Comparison of ENCODE assay signal across 10 cellular contexts in the genomic region with DNA sequence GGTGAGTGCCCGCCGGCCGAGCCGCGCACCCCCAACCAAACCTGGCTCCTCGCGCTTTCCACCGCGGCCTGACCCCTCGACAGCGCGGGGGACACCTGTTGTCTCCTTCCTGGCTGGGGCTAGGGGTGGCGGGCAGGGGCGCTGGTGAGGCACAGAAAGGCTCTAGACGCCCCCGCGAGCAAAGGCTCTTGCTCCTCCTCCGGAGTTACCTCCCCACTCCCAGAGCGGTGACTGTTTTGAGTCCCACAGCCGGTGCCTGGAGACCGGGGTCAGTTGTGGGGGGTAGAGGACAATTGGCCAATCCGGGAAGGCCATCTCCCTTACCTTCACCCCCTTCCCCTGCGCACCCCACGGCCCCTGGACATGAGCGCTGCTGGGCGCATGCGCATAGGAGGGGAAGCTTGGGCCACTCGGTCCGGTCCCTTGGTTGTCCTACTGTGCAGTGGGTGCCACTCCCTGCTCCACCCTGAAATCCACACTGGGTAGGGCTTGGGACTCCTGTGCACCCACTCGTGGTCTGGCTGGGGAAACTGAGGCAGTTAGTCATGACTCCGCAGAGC. TPM values are rescaled to one million over a fixed set of nuclear protein-coding genes. Genes with fewer than 3 reads are reported as not detected.
DNase-seq lines count a peak whose midpoint lies in the region; ATAC-seq, FAIRE-seq and TF ChIP-seq lines count a peak whose summit lies in the region.
"Had no signal": no experiment of that assay in that cellular context is flagged by ENCODE, and none has a peak within 500 bp of the region (broad histone marks: within the 10 kb centered on the region; RNA-seq: fewer than 3 reads in every experiment).

No MANE protein-coding gene starts in this region.

- no peak for TF ChIP-seq RAD21 in K562 (CRISPR knock-in tag; conservative IDR thresholded peaks at IDR 0.05 in 1 of 2, IDR thresholded peaks at IDR 0.05 in 1 of 2)
- TF ChIP-seq RAD21 in HepG2 (CRISPR knock-in tag; IDR thresholded peaks at IDR 0.05) = no peak

- CTCF ChIA-PET in K562 (lab: Yijun Ruan, JAX; ENCODE audit: low intra/inter-chr PET ratio) = interaction anchor here (0.6 to 0.7 kb wide), 2 partner anchors 16 to 459 kb away, joined by 3 read pairs; no protein-coding TSS in a partner anchor
- CTCF ChIA-PET in HepG2 (lab: Yijun Ruan, JAX; ENCODE audit: low intra/inter-chr PET ratio, low total read pairs) = no interaction called here

- TF ChIP-seq POLR2A in K562 (conservative IDR thresholded peaks at IDR 0.05) = no peak
- TF ChIP-seq POLR2A in HepG2 (IDR thresholded peaks at IDR 0.05; ENCODE audit: insufficient read depth in 1 of 2, low read depth in 2 of 2, low read length in 2 of 2) = no peak; a peak in 1 of 4 replicates

- no peak for TF ChIP-seq EP300 in K562 (IDR thresholded peaks at IDR 0.05; ENCODE audit: low read length)
- no peak for TF ChIP-seq EP300 in HepG2 (IDR thresholded peaks at IDR 0.05; ENCODE audit: low read depth in 2 of 2, low read length in 2 of 2)
- no peak for TF ChIP-seq EP300 in HepG2 (CRISPR knock-in tag; IDR thresholded peaks at IDR 0.05; ENCODE audit: borderline replicate concordance)

- H3K27me3 ChIP-seq in K562 (ENCODE audit: control insufficient read depth in 2 of 2, insufficient read depth in 2 of 2, low read length in 2 of 2) = peaks cover 0 to 10% of the 10 kb centered on the region in 2 experiments; a peak in 2 of 5 replicates
- H3K27me3 ChIP-seq in HepG2 (ENCODE audit: control insufficient read depth in 1 of 2, insufficient read depth in 2 of 2, low read length in 2 of 2) = no peaks in the 10 kb centered on the region; a peak in 1 of 5 replicates
- H3K27me3 ChIP-seq in thoracic aorta (replicated peaks; ENCODE audit: insufficient read depth) = no peaks in the 10 kb centered on the region

- TF ChIP-seq CTCF in K562 (IDR thresholded peaks at IDR 0.05 in 2 of 3, conservative IDR thresholded peaks at IDR 0.05 in 1 of 3; ENCODE audit: insufficient read depth in 2 of 3, low read depth in 1 of 3, low read length in 3 of 3) (no peak), HepG2 (CRISPR knock-in tag; IDR thresholded peaks at IDR 0.05) (no peak; the same call in 1 of the 2 replicates), thoracic aorta (IDR thresholded peaks at IDR 0.05) (no peak)

- H3K36me3 ChIP-seq in K562 (ENCODE audit: control insufficient read depth, insufficient read depth, low read length) (no peaks in the 10 kb centered on the region), HepG2 (replicated peaks in 1 of 2; ENCODE audit: control insufficient read depth in 1 of 2, insufficient read depth in 2 of 2, low read length in 2 of 2) (no peaks in the 10 kb centered on the region), thoracic aorta (no peaks in the 10 kb centered on the region)

- peak overlapping the region; percentile 55; the same call in 1 of the 2 replicates for H2AFZ ChIP-seq in K562 (ENCODE audit: low read depth, low read length)
- no peak overlapping the region for H2AFZ ChIP-seq in HepG2 (ENCODE audit: low read length)

- peak overlapping the region; percentile 11; the same call in 1 of the 2 replicates for H3K4me3 ChIP-seq in K562
- H3K4me3 ChIP-seq in HepG2 (replicated peaks in 1 of 3; ENCODE audit: insufficient read depth in 1 of 3, low read depth in 2 of 3, low read length in 3 of 3) = peak overlapping the region; percentile 70 to 84 (median 82)
- H3K4me3 ChIP-seq in thoracic aorta = peak overlapping the region; percentile 72

- H3K4me1 ChIP-seq in K562 (replicated peaks in 1 of 2; ENCODE audit: control insufficient read depth in 2 of 2, insufficient read depth in 2 of 2, low read length in 2 of 2) = peaks cover 0 to 12% of the 10 kb centered on the region in 2 experiments; a peak in 2 of 5 replicates
- peaks cover 91% of the 10 kb centered on the region for H3K4me1 ChIP-seq in HepG2 (ENCODE audit: insufficient read depth, low read length)
- peaks cover 4 to 16% of the 10 kb centered on the region in 2 donors for H3K4me1 ChIP-seq in thoracic aorta (ENCODE audit: control insufficient read depth in 1 of 2, low read depth in 2 of 2)

- intact Hi-C loops in K562 (cut with micrococcal nuclease) = loop anchor here (10.0 kb wide), 2 partner anchors 140 to 220 kb away; no protein-coding TSS in a partner anchor
- intact Hi-C loops in HepG2 (cut with micrococcal nuclease; ENCODE audit: unreplicated experiment) = no loop called here

- no peaks in the 10 kb centered on the region for H3K9me1 ChIP-seq in K562 (ENCODE audit: control insufficient read depth, insufficient read depth, low read length)

- BruUV-seq in K562 (replicated peaks; lab: Mats Ljungman, UMichigan) (no TSS peak), HepG2 (replicated peaks; lab: Mats Ljungman, UMichigan) (TSS peak; percentile 42)

- in situ Hi-C loops in K562 (cut with MboI) = no loop called here
- in situ Hi-C loops in HepG2 (cut with HindIII; ENCODE audit: extremely low pct_ligation_motif_present, low pct_unique_long_range_greater_than_20kb) = no loop called here

- DNase-seq in NCI-H82 (lab: John Stamatoyannopoulos, UW) = peak; percentile 72
- DNase-seq in NCI-H82 treated with DMSO at 0.1 percent for 48 hours (lab: John Stamatoyannopoulos, UW; ENCODE audit: unreplicated experiment) = no peak
- peak in 3 of 4 experiments; percentile 30 to 32 (median 31) for DNase-seq in K562 (ENCODE audit: extremely low read depth in 1 of 4, low spot score in 3 of 4)
- DNase-seq in HepG2 (ENCODE audit: low spot score) = peak; percentile 69
- no peak for DNase-seq in thoracic aorta (ENCODE audit: low spot score)
- DNase-seq: activated CD4-positive, alpha-beta T cell treated with anti-CD3 and anti-CD28 coated beads, Interleukin-2, amount 50 U/mL, for 48 hours had no signal

- no peak for FAIRE-seq in K562 (lab: Jason Lieb, UNC)
- no peak for FAIRE-seq in HepG2 (lab: Jason Lieb, UNC)

- H3K4me2 ChIP-seq in K562 (ENCODE audit: insufficient read depth, low read length) = peak overlapping the region; percentile 5; the same call in 1 of the 2 replicates
- peak overlapping the region; percentile 97 for H3K4me2 ChIP-seq in HepG2 (ENCODE audit: low read depth, low read length)

- POLR2A ChIA-PET in K562 (lab: Yijun Ruan, JAX) (no interaction called here), HepG2 (lab: Yijun Ruan, JAX) (interaction anchor here (0.7 to 3.3 kb wide), 6 partner anchors 10 to 135 kb away, joined by 3 to 39 read pairs (median 4); a partner anchor contains a TSS)

- peaks cover 3% of the 10 kb centered on the region; the same call in 1 of the 2 replicates for H4K20me1 ChIP-seq in K562 (replicated peaks; ENCODE audit: control insufficient read depth, insufficient read depth, low read length)
- no peaks in the 10 kb centered on the region for H4K20me1 ChIP-seq in HepG2 (ENCODE audit: insufficient read depth, low read length)

- WGBS in K562 (ENCODE audit: insufficient coverage, low coverage, missing lambda C conversion rate) = 16% methylated on average over 13 of the region's 31 CpGs
- 4% methylated on average over 4 of the region's 31 CpGs for WGBS in HepG2 (ENCODE audit: low lambda C conversion rate)

- ATAC-seq in K562 (peak; percentile 29), HepG2 (peak; percentile 6), thoracic aorta (ENCODE audit: insufficient number of reproducible peaks, low FRiP score, low read depth) (no peak), HG03196 (IDR thresholded peaks at IDR 0.05; ENCODE audit: unreplicated experiment) (no peak), GM21737 (IDR thresholded peaks at IDR 0.05; ENCODE audit: unreplicated experiment) (no peak), GM18520 (IDR thresholded peaks at IDR 0.05; ENCODE audit: unreplicated experiment) (no peak)

- H3K79me2 ChIP-seq in K562 (ENCODE audit: control insufficient read depth, insufficient read depth, low read length) = no peaks in the 10 kb centered on the region
- peaks cover 16% of the 10 kb centered on the region for H3K79me2 ChIP-seq in HepG2 (ENCODE audit: insufficient read depth, low read length)

- H3K27ac ChIP-seq in K562 (ENCODE audit: extremely low read depth, low read depth, low read length) (no peak overlapping the region), HepG2 (ENCODE audit: extremely low read length, insufficient read depth, low read length) (peak overlapping the region; percentile 98), thoracic aorta (no peak overlapping the region)
- H3K27ac ChIP-seq: C4-2B had no signal

- H3K9ac ChIP-seq in K562 (ENCODE audit: insufficient read depth in 1 of 2, low read depth in 2 of 2, low read length in 2 of 2) (no peak overlapping the region), HepG2 (ENCODE audit: insufficient read depth, low read depth, low read length) (peak overlapping the region; percentile 88)

- no peaks in the 10 kb centered on the region for H3K9me3 ChIP-seq in K562 (replicated peaks; ENCODE audit: control insufficient read depth, insufficient read depth, low read depth, low read length)
- H3K9me3 ChIP-seq in HepG2 (ENCODE audit: low read length) = no peaks in the 10 kb centered on the region
- no peaks in the 10 kb centered on the region for H3K9me3 ChIP-seq in thoracic aorta

RNA-seq across cellular contexts. Expression of a gene that starts 0.6 kb away (rescaled TPM):
- not detected in 2 replicates for total RNA-seq in K562 (2011; cell fraction: chromatin; rRNA removed; ENCODE audit: low replicate concordance)
- not detected in 2 replicates for total RNA-seq in K562 (2011; cell fraction: nucleolus; rRNA removed)
- not detected in 2 replicates for total RNA-seq in K562 (2011; cell fraction: nucleoplasm; rRNA removed)
- total RNA-seq in K562 (2014; rRNA removed) (not detected in 2 replicates), K562 (2014; rRNA removed; fragmentation: Illumina TruSeq; extraction: Trizol) (not detected in 2 replicates), K562 (2015; rRNA removed; fragmentation: Illumina TruSeq; extraction: Trizol) (not detected in 2 replicates), K562 (2021) (not detected in 2 replicates), HepG2 (2016; rRNA removed; fragmentation: Illumina TruSeq; extraction: Trizol) (16.1 and 43.1 TPM in 2 replicates), thoracic aorta (not detected)
- polyA plus RNA-seq in K562 (2011; rRNA removed) (not detected in 2 replicates), K562 (2014; fragmentation: Illumina TruSeq; extraction: Trizol) (not detected in 2 replicates), K562 (2014; fragmentation: Nextera tagmentation; extraction: Ambion mirVana) (not detected), K562 (2014; rRNA removed) (not detected in 2 replicates), HepG2 (2011; rRNA removed) (32.0 and 50.7 TPM in 2 replicates)
- polyA plus RNA-seq in K562 (2011; cell fraction: cytosol; rRNA removed) = 0.09 TPM in 1 of 2 replicates, not detected in the other
- not detected in 2 replicates for polyA plus RNA-seq in K562 (2011; cell fraction: nucleus; rRNA removed)
- polyA plus RNA-seq in K562 (2012) = 0.04 TPM in 1 of 2 replicates, not detected in the other
- not detected in 2 replicates for polyA minus RNA-seq in K562 (2011; rRNA and poly(A)+ RNA removed)
- polyA minus RNA-seq in K562 (2011; cell fraction: cytosol; rRNA and poly(A)+ RNA removed) = not detected in 2 replicates
- not detected in 2 replicates for polyA minus RNA-seq in K562 (2011; cell fraction: nucleus; rRNA and poly(A)+ RNA removed)
- 8.0 and 11.1 TPM in 2 replicates for total RNA-seq in HepG2 (2016; cell fraction: cytosol; rRNA removed; fragmentation: Illumina TruSeq; extraction: Trizol; ENCODE audit: low read depth)
- total RNA-seq in HepG2 (2016; cell fraction: insoluble cytoplasmic fraction; rRNA removed; fragmentation: Illumina TruSeq; extraction: Trizol) = 15.2 and 40.9 TPM in 2 replicates
- total RNA-seq in HepG2 (2016; cell fraction: membrane; rRNA removed; fragmentation: Illumina TruSeq; extraction: Trizol) = 18.0 and 22.7 TPM in 2 replicates
- 29.6 and 33.9 TPM in 2 replicates for total RNA-seq in HepG2 (2016; cell fraction: nucleus; rRNA removed; fragmentation: Illumina TruSeq; extraction: Trizol)
- polyA plus RNA-seq in HepG2 (2011; cell fraction: cytosol; rRNA removed) = 31.3 and 65.1 TPM in 2 replicates
- polyA plus RNA-seq in HepG2 (2011; cell fraction: nucleus; rRNA removed) = 65.1 and 66.5 TPM in 2 replicates
- polyA plus RNA-seq in HepG2 (2012) = 30.3 and 44.6 TPM in 2 replicates
- 10.6 and 12.9 TPM in 2 replicates for polyA plus RNA-seq in HepG2 (2016; cell fraction: cytosol; fragmentation: Illumina TruSeq; extraction: Trizol; ENCODE audit: low read depth)
- 21.1 and 21.2 TPM in 2 replicates for polyA plus RNA-seq in HepG2 (2016; cell fraction: insoluble cytoplasmic fraction; fragmentation: Illumina TruSeq; extraction: Trizol; ENCODE audit: low read depth)
- 18.9 and 20.1 TPM in 2 replicates for polyA plus RNA-seq in HepG2 (2016; cell fraction: membrane; fragmentation: Illumina TruSeq; extraction: Trizol; ENCODE audit: low read depth)
- 72.0 and 85.3 TPM in 2 replicates for polyA plus RNA-seq in HepG2 (2016; cell fraction: nucleus; fragmentation: Illumina TruSeq; extraction: Trizol; ENCODE audit: insufficient read depth, low read depth)
- 47.2 TPM in 1 of 2 replicates, not detected in the other for polyA minus RNA-seq in HepG2 (2011; rRNA and poly(A)+ RNA removed; ENCODE audit: low replicate concordance)
- polyA minus RNA-seq in HepG2 (2011; cell fraction: cytosol; rRNA and poly(A)+ RNA removed) = 30.8 and 35.4 TPM in 2 replicates
- polyA minus RNA-seq in HepG2 (2011; cell fraction: nucleus; rRNA and poly(A)+ RNA removed) = 5.7 and 6.3 TPM in 2 replicates

RNA-seq across cellular contexts. Expression of a gene that starts 6.9 kb away (rescaled TPM):
- total RNA-seq in K562 (2011; cell fraction: chromatin; rRNA removed; ENCODE audit: low replicate concordance) = not detected in 2 replicates
- total RNA-seq in K562 (2011; cell fraction: nucleolus; rRNA removed) = not detected in 2 replicates
- total RNA-seq in K562 (2011; cell fraction: nucleoplasm; rRNA removed) = not detected in 2 replicates
- not detected in 2 replicates for total RNA-seq in K562 (2014; rRNA removed)
- total RNA-seq in K562 (2014; rRNA removed; fragmentation: Illumina TruSeq; extraction: Trizol) = not detected in 2 replicates
- total RNA-seq in K562 (2015; rRNA removed; fragmentation: Illumina TruSeq; extraction: Trizol) = not detected in 2 replicates
- 0.07 TPM in 1 of 2 replicates, not detected in the other for total RNA-seq in K562 (2021)
- polyA plus RNA-seq in K562 (2011; rRNA removed) = not detected in 2 replicates
- not detected in 2 replicates for polyA plus RNA-seq in K562 (2011; cell fraction: cytosol; rRNA removed)
- polyA plus RNA-seq in K562 (2011; cell fraction: nucleus; rRNA removed) = not detected in 2 replicates
- not detected in 2 replicates for polyA plus RNA-seq in K562 (2012)
- not detected in 2 replicates for polyA plus RNA-seq in K562 (2014; fragmentation: Illumina TruSeq; extraction: Trizol)
- polyA plus RNA-seq in K562 (2014; fragmentation: Nextera tagmentation; extraction: Ambion mirVana) = not detected
- polyA plus RNA-seq in K562 (2014; rRNA removed) = not detected in 2 replicates
- not detected in 2 replicates for polyA minus RNA-seq in K562 (2011; rRNA and poly(A)+ RNA removed)
- polyA minus RNA-seq in K562 (2011; cell fraction: cytosol; rRNA and poly(A)+ RNA removed) = not detected in 2 replicates
- not detected in 2 replicates for polyA minus RNA-seq in K562 (2011; cell fraction: nucleus; rRNA and poly(A)+ RNA removed)
- total RNA-seq in HepG2 (2016; rRNA removed; fragmentation: Illumina TruSeq; extraction: Trizol) = 0.71 and 0.74 TPM in 2 replicates
- 0.09 TPM in 1 of 2 replicates, not detected in the other for total RNA-seq in HepG2 (2016; cell fraction: cytosol; rRNA removed; fragmentation: Illumina TruSeq; extraction: Trizol; ENCODE audit: low read depth)
- total RNA-seq in HepG2 (2016; cell fraction: insoluble cytoplasmic fraction; rRNA removed; fragmentation: Illumina TruSeq; extraction: Trizol) = 0.39 and 0.97 TPM in 2 replicates
- 0.24 and 0.25 TPM in 2 replicates for total RNA-seq in HepG2 (2016; cell fraction: membrane; rRNA removed; fragmentation: Illumina TruSeq; extraction: Trizol)
- total RNA-seq in HepG2 (2016; cell fraction: nucleus; rRNA removed; fragmentation: Illumina TruSeq; extraction: Trizol) = 0.69 and 0.87 TPM in 2 replicates
- 1.3 and 2.0 TPM in 2 replicates for polyA plus RNA-seq in HepG2 (2011; rRNA removed)
- polyA plus RNA-seq in HepG2 (2011; cell fraction: cytosol; rRNA removed) = 0.65 and 0.95 TPM in 2 replicates
- polyA plus RNA-seq in HepG2 (2011; cell fraction: nucleus; rRNA removed) = 6.6 and 8.2 TPM in 2 replicates
- polyA plus RNA-seq in HepG2 (2012) = 1.1 and 2.5 TPM in 2 replicates
- polyA plus RNA-seq in HepG2 (2016; cell fraction: cytosol; fragmentation: Illumina TruSeq; extraction: Trizol; ENCODE audit: low read depth) = 0.12 and 0.17 TPM in 2 replicates
- polyA plus RNA-seq in HepG2 (2016; cell fraction: insoluble cytoplasmic fraction; fragmentation: Illumina TruSeq; extraction: Trizol; ENCODE audit: low read depth) = 0.78 and 0.88 TPM in 2 replicates
- polyA plus RNA-seq in HepG2 (2016; cell fraction: membrane; fragmentation: Illumina TruSeq; extraction: Trizol; ENCODE audit: low read depth) = 0.21 and 0.22 TPM in 2 replicates
- 2.7 and 2.8 TPM in 2 replicates for polyA plus RNA-seq in HepG2 (2016; cell fraction: nucleus; fragmentation: Illumina TruSeq; extraction: Trizol; ENCODE audit: insufficient read depth, low read depth)
- polyA minus RNA-seq in HepG2 (2011; rRNA and poly(A)+ RNA removed; ENCODE audit: low replicate concordance) = 2.2 TPM in 1 of 2 replicates, not detected in the other
- polyA minus RNA-seq in HepG2 (2011; cell fraction: cytosol; rRNA and poly(A)+ RNA removed) = 0.53 and 0.59 TPM in 2 replicates
- 0.75 and 1.2 TPM in 2 replicates for polyA minus RNA-seq in HepG2 (2011; cell fraction: nucleus; rRNA and poly(A)+ RNA removed)
- not detected for total RNA-seq in thoracic aorta

RNA-seq across cellular contexts. Expression of a gene that starts 34.2 kb away (rescaled TPM):
- not detected in 2 replicates for total RNA-seq in K562 (2011; cell fraction: chromatin; rRNA removed; ENCODE audit: low replicate concordance)
- not detected in 2 replicates for total RNA-seq in K562 (2011; cell fraction: nucleolus; rRNA removed)
- not detected in 2 replicates for total RNA-seq in K562 (2011; cell fraction: nucleoplasm; rRNA removed)
- not detected in 2 replicates for total RNA-seq in K562 (2014; rRNA removed)
- total RNA-seq in K562 (2014; rRNA removed; fragmentation: Illumina TruSeq; extraction: Trizol) = not detected in 2 replicates
- total RNA-seq in K562 (2015; rRNA removed; fragmentation: Illumina TruSeq; extraction: Trizol) = not detected in 2 replicates
- not detected in 2 replicates for total RNA-seq in K562 (2021)
- polyA plus RNA-seq in K562 (2011; rRNA removed) = not detected in 2 replicates
- not detected in 2 replicates for polyA plus RNA-seq in K562 (2011; cell fraction: cytosol; rRNA removed)
- not detected in 2 replicates for polyA plus RNA-seq in K562 (2011; cell fraction: nucleus; rRNA removed)
- polyA plus RNA-seq in K562 (2012) = not detected in 2 replicates
- polyA plus RNA-seq in K562 (2014; fragmentation: Illumina TruSeq; extraction: Trizol) = not detected in 2 replicates
- not detected for polyA plus RNA-seq in K562 (2014; fragmentation: Nextera tagmentation; extraction: Ambion mirVana)
- not detected in 2 replicates for polyA plus RNA-seq in K562 (2014; rRNA removed)
- not detected in 2 replicates for polyA minus RNA-seq in K562 (2011; rRNA and poly(A)+ RNA removed)
- not detected in 2 replicates for polyA minus RNA-seq in K562 (2011; cell fraction: cytosol; rRNA and poly(A)+ RNA removed)
- polyA minus RNA-seq in K562 (2011; cell fraction: nucleus; rRNA and poly(A)+ RNA removed) = not detected in 2 replicates
- not detected in 2 replicates for total RNA-seq in HepG2 (2016; rRNA removed; fragmentation: Illumina TruSeq; extraction: Trizol)
- not detected in 2 replicates for total RNA-seq in HepG2 (2016; cell fraction: cytosol; rRNA removed; fragmentation: Illumina TruSeq; extraction: Trizol; ENCODE audit: low read depth)
- total RNA-seq in HepG2 (2016; cell fraction: insoluble cytoplasmic fraction; rRNA removed; fragmentation: Illumina TruSeq; extraction: Trizol) = not detected in 2 replicates
- total RNA-seq in HepG2 (2016; cell fraction: membrane; rRNA removed; fragmentation: Illumina TruSeq; extraction: Trizol) = not detected in 2 replicates
- total RNA-seq in HepG2 (2016; cell fraction: nucleus; rRNA removed; fragmentation: Illumina TruSeq; extraction: Trizol) = not detected in 2 replicates
- polyA plus RNA-seq in HepG2 (2011; rRNA removed) = not detected in 2 replicates
- polyA plus RNA-seq in HepG2 (2011; cell fraction: cytosol; rRNA removed) = not detected in 2 replicates
- polyA plus RNA-seq in HepG2 (2011; cell fraction: nucleus; rRNA removed) = not detected in 2 replicates
- polyA plus RNA-seq in HepG2 (2012) = 0.15 and 0.17 TPM in 2 replicates
- polyA plus RNA-seq in HepG2 (2016; cell fraction: cytosol; fragmentation: Illumina TruSeq; extraction: Trizol; ENCODE audit: low read depth) = not detected in 2 replicates
- not detected in 2 replicates for polyA plus RNA-seq in HepG2 (2016; cell fraction: insoluble cytoplasmic fraction; fragmentation: Illumina TruSeq; extraction: Trizol; ENCODE audit: low read depth)
- polyA plus RNA-seq in HepG2 (2016; cell fraction: membrane; fragmentation: Illumina TruSeq; extraction: Trizol; ENCODE audit: low read depth) = not detected in 2 replicates
- polyA plus RNA-seq in HepG2 (2016; cell fraction: nucleus; fragmentation: Illumina TruSeq; extraction: Trizol; ENCODE audit: insufficient read depth, low read depth) = not detected in 2 replicates
- not detected in 2 replicates for polyA minus RNA-seq in HepG2 (2011; rRNA and poly(A)+ RNA removed; ENCODE audit: low replicate concordance)
- not detected in 2 replicates for polyA minus RNA-seq in HepG2 (2011; cell fraction: cytosol; rRNA and poly(A)+ RNA removed)
- not detected in 2 replicates for polyA minus RNA-seq in HepG2 (2011; cell fraction: nucleus; rRNA and poly(A)+ RNA removed)
- total RNA-seq in thoracic aorta = not detected

RNA-seq across cellular contexts. Expression of a gene that starts 48.8 kb away (rescaled TPM):
- total RNA-seq in K562 (2011; cell fraction: chromatin; rRNA removed; ENCODE audit: low replicate concordance) = 35.8 and 48.6 TPM in 2 replicates
- 26.0 and 27.4 TPM in 2 replicates for total RNA-seq in K562 (2011; cell fraction: nucleolus; rRNA removed)
- total RNA-seq in K562 (2011; cell fraction: nucleoplasm; rRNA removed) = 29.9 and 33.1 TPM in 2 replicates
- total RNA-seq in K562 (2014; rRNA removed) (9.8 and 12.2 TPM in 2 replicates), K562 (2014; rRNA removed; fragmentation: Illumina TruSeq; extraction: Trizol) (5.9 and 6.1 TPM in 2 replicates), K562 (2015; rRNA removed; fragmentation: Illumina TruSeq; extraction: Trizol) (7.0 and 7.6 TPM in 2 replicates), K562 (2021) (12.8 and 13.4 TPM in 2 replicates), HepG2 (2016; rRNA removed; fragmentation: Illumina TruSeq; extraction: Trizol) (14.7 and 21.2 TPM in 2 replicates), thoracic aorta (10 to 100 TPM; 53.5 to 55.0 TPM)
- polyA plus RNA-seq in K562 (2011; rRNA removed) (6.9 and 9.5 TPM in 2 replicates), K562 (2014; fragmentation: Illumina TruSeq; extraction: Trizol) (7.5 and 8.6 TPM in 2 replicates), K562 (2014; fragmentation: Nextera tagmentation; extraction: Ambion mirVana) (under 1 TPM; 0.59 to 0.65 TPM), K562 (2014; rRNA removed) (7.3 and 8.0 TPM in 2 replicates), HepG2 (2011; rRNA removed) (17.6 and 22.1 TPM in 2 replicates)
- 9.3 and 9.4 TPM in 2 replicates for polyA plus RNA-seq in K562 (2011; cell fraction: cytosol; rRNA removed)
- 23.7 and 30.8 TPM in 2 replicates for polyA plus RNA-seq in K562 (2011; cell fraction: nucleus; rRNA removed)
- 6.2 and 12.2 TPM in 2 replicates for polyA plus RNA-seq in K562 (2012)
- 10.4 and 11.4 TPM in 2 replicates for polyA minus RNA-seq in K562 (2011; rRNA and poly(A)+ RNA removed)
- 9.3 and 13.4 TPM in 2 replicates for polyA minus RNA-seq in K562 (2011; cell fraction: cytosol; rRNA and poly(A)+ RNA removed)
- polyA minus RNA-seq in K562 (2011; cell fraction: nucleus; rRNA and poly(A)+ RNA removed) = 15.3 and 19.2 TPM in 2 replicates
- 3.8 and 5.1 TPM in 2 replicates for total RNA-seq in HepG2 (2016; cell fraction: cytosol; rRNA removed; fragmentation: Illumina TruSeq; extraction: Trizol; ENCODE audit: low read depth)
- 14.1 and 20.6 TPM in 2 replicates for total RNA-seq in HepG2 (2016; cell fraction: insoluble cytoplasmic fraction; rRNA removed; fragmentation: Illumina TruSeq; extraction: Trizol)
- 8.3 and 8.6 TPM in 2 replicates for total RNA-seq in HepG2 (2016; cell fraction: membrane; rRNA removed; fragmentation: Illumina TruSeq; extraction: Trizol)
- 34.2 and 37.1 TPM in 2 replicates for total RNA-seq in HepG2 (2016; cell fraction: nucleus; rRNA removed; fragmentation: Illumina TruSeq; extraction: Trizol)
- 11.0 and 12.5 TPM in 2 replicates for polyA plus RNA-seq in HepG2 (2011; cell fraction: cytosol; rRNA removed)
- polyA plus RNA-seq in HepG2 (2011; cell fraction: nucleus; rRNA removed) = 66.1 and 66.9 TPM in 2 replicates
- polyA plus RNA-seq in HepG2 (2012) = 15.7 and 19.2 TPM in 2 replicates
- 1.2 TPM in 2 replicates for polyA plus RNA-seq in HepG2 (2016; cell fraction: cytosol; fragmentation: Illumina TruSeq; extraction: Trizol; ENCODE audit: low read depth)
- 9.6 and 12.3 TPM in 2 replicates for polyA plus RNA-seq in HepG2 (2016; cell fraction: insoluble cytoplasmic fraction; fragmentation: Illumina TruSeq; extraction: Trizol; ENCODE audit: low read depth)
- 2.8 TPM in 2 replicates for polyA plus RNA-seq in HepG2 (2016; cell fraction: membrane; fragmentation: Illumina TruSeq; extraction: Trizol; ENCODE audit: low read depth)
- polyA plus RNA-seq in HepG2 (2016; cell fraction: nucleus; fragmentation: Illumina TruSeq; extraction: Trizol; ENCODE audit: insufficient read depth, low read depth) = 46.7 and 52.0 TPM in 2 replicates
- 30.7 and 49.9 TPM in 2 replicates for polyA minus RNA-seq in HepG2 (2011; rRNA and poly(A)+ RNA removed; ENCODE audit: low replicate concordance)
- 19.2 and 20.2 TPM in 2 replicates for polyA minus RNA-seq in HepG2 (2011; cell fraction: cytosol; rRNA and poly(A)+ RNA removed)
- polyA minus RNA-seq in HepG2 (2011; cell fraction: nucleus; rRNA and poly(A)+ RNA removed) = 69.8 and 75.6 TPM in 2 replicates

Comparison
In these comparisons a context has a peak if more than half of its experiments do, and no peak if none do; other contexts are left out.
1. DNase-seq: peak in NCI-H82 (single experiment), K562 (3 of 4) and HepG2 (single experiment); none in NCI-H82 treated with DMSO at 0.1 percent for 48 hours (single experiment) and thoracic aorta (single experiment).
2. ATAC-seq: peak in K562 (single experiment) and HepG2 (single experiment); none in thoracic aorta (single experiment), HG03196 (single experiment), GM21737 (single experiment) and GM18520 (single experiment).
3. H3K4me3 ChIP-seq: peak in every context shown above with its lines; median percentile 82 in HepG2; 72 in thoracic aorta; 11 in K562.
4. RNA of a gene that starts 0.6 kb away (total RNA-seq): 8.0 to 43.1 TPM in HepG2; not detected in thoracic aorta and not detected in K562; every median in the first group is over 4 times any median in the second.